In genomic region chr17:30831257-30831656, GRCh38 we compare ENCODE assay signal across 1 cellular context.
A peak's percentile ranks its signal among the peaks of the same experiment; 100 is the strongest.
TF ChIP-seq lines count a peak whose summit lies in the region.

No MANE protein-coding gene starts in this region.

TF ChIP-seq in K562, 482 proteins besides CTCF, POLR2A, EP300 and RAD21 (continued from another document and continues in another):
- no peak for TF ChIP-seq ZNF407 (IDR thresholded peaks at IDR 0.05; ENCODE audit: low read depth)
- TF ChIP-seq ZNF41 (CRISPR knock-in tag; conservative IDR thresholded peaks at IDR 0.05) = no peak
- TF ChIP-seq, protein P1, sequence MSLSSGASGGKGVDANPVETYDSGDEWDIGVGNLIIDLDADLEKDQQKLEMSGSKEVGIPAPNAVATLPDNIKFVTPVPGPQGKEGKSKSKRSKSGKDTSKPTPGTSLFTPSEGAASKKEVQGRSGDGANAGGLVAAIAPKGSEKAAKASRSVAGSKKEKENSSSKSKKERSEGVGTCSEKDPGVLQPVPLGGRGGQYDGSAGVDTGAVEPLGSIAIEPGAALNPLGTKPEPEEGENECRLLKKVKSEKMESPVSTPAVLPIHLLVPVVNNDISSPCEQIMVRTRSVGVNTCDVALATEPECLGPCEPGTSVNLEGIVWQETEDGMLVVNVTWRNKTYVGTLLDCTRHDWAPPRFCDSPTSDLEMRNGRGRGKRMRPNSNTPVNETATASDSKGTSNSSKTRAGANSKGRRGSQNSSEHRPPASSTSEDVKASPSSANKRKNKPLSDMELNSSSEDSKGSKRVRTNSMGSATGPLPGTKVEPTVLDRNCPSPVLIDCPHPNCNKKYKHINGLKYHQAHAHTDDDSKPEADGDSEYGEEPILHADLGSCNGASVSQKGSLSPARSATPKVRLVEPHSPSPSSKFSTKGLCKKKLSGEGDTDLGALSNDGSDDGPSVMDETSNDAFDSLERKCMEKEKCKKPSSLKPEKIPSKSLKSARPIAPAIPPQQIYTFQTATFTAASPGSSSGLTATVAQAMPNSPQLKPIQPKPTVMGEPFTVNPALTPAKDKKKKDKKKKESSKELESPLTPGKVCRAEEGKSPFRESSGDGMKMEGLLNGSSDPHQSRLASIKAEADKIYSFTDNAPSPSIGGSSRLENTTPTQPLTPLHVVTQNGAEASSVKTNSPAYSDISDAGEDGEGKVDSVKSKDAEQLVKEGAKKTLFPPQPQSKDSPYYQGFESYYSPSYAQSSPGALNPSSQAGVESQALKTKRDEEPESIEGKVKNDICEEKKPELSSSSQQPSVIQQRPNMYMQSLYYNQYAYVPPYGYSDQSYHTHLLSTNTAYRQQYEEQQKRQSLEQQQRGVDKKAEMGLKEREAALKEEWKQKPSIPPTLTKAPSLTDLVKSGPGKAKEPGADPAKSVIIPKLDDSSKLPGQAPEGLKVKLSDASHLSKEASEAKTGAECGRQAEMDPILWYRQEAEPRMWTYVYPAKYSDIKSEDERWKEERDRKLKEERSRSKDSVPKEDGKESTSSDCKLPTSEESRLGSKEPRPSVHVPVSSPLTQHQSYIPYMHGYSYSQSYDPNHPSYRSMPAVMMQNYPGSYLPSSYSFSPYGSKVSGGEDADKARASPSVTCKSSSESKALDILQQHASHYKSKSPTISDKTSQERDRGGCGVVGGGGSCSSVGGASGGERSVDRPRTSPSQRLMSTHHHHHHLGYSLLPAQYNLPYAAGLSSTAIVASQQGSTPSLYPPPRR (CRISPR knock-in tag; IDR thresholded peaks at IDR 0.05; ENCODE audit: borderline replicate concordance) = no peak
- no peak for TF ChIP-seq ZNF408 (CRISPR knock-in tag; IDR thresholded peaks at IDR 0.05; ENCODE audit: low read depth)
- TF ChIP-seq RCOR1 (IDR thresholded peaks at IDR 0.05; ENCODE audit: borderline replicate concordance in 1 of 2, low read depth in 2 of 2, low read length in 2 of 2) = peak in 1 of 2 experiments; percentile 49; a peak in 1 of 4 replicates
- TF ChIP-seq NFE2 (IDR thresholded peaks at IDR 0.05; ENCODE audit: low read depth) = peak; percentile 88
- no peak for TF ChIP-seq NFYB (IDR thresholded peaks at IDR 0.05; ENCODE audit: extremely low read depth, insufficient read length)
- no peak for TF ChIP-seq NCOA6 (IDR thresholded peaks at IDR 0.05)
- no peak for TF ChIP-seq DDX20 (tag; IDR thresholded peaks at IDR 0.05; ENCODE audit: low read depth)
- no peak for TF ChIP-seq RBM39 (optimal IDR thresholded peaks at IDR 0.05; ENCODE audit: low read depth, low read length)
- no peak for TF ChIP-seq HNRNPH1 (optimal IDR thresholded peaks at IDR 0.05; ENCODE audit: low read depth, low read length)
- TF ChIP-seq, protein P2, sequence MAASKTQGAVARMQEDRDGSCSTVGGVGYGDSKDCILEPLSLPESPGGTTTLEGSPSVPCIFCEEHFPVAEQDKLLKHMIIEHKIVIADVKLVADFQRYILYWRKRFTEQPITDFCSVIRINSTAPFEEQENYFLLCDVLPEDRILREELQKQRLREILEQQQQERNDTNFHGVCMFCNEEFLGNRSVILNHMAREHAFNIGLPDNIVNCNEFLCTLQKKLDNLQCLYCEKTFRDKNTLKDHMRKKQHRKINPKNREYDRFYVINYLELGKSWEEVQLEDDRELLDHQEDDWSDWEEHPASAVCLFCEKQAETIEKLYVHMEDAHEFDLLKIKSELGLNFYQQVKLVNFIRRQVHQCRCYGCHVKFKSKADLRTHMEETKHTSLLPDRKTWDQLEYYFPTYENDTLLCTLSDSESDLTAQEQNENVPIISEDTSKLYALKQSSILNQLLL (CRISPR knock-in tag; IDR thresholded peaks at IDR 0.05; ENCODE audit: borderline replicate concordance) = no peak
- TF ChIP-seq NR0B1 (IDR thresholded peaks at IDR 0.05; ENCODE audit: partially characterized antibody) = no peak
- TF ChIP-seq, protein P3, sequence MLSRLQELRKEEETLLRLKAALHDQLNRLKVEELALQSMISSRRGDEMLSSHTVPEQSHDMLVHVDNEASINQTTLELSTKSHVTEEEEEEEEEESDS (CRISPR knock-in tag; IDR thresholded peaks at IDR 0.05) = no peak
- TF ChIP-seq ZNF444 (CRISPR knock-in tag; IDR thresholded peaks at IDR 0.05) = no peak
- TF ChIP-seq MYBL2 (IDR thresholded peaks at IDR 0.05; ENCODE audit: low read depth) = no peak
- no peak for TF ChIP-seq MYBL2 (CRISPR knock-in tag; IDR thresholded peaks at IDR 0.05; ENCODE audit: borderline replicate concordance)
- TF ChIP-seq ZNF24 (IDR thresholded peaks at IDR 0.05) = no peak
- TF ChIP-seq, protein P4, sequence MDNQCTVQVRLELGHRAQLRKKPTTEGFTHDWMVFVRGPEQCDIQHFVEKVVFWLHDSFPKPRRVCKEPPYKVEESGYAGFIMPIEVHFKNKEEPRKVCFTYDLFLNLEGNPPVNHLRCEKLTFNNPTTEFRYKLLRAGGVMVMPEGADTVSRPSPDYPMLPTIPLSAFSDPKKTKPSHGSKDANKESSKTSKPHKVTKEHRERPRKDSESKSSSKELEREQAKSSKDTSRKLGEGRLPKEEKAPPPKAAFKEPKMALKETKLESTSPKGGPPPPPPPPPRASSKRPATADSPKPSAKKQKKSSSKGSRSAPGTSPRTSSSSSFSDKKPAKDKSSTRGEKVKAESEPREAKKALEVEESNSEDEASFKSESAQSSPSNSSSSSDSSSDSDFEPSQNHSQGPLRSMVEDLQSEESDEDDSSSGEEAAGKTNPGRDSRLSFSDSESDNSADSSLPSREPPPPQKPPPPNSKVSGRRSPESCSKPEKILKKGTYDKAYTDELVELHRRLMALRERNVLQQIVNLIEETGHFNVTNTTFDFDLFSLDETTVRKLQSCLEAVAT (IDR thresholded peaks at IDR 0.05) = no peak
- no peak for TF ChIP-seq DACH1 (IDR thresholded peaks at IDR 0.05; ENCODE audit: partially characterized antibody)
- no peak for TF ChIP-seq NR2F6 (CRISPR knock-in tag; IDR thresholded peaks at IDR 0.05)
- no peak for TF ChIP-seq FIP1L1 (IDR thresholded peaks at IDR 0.05; ENCODE audit: low read depth, low read length, poor library complexity, severe bottlenecking)
- TF ChIP-seq FOXK1 (CRISPR knock-in tag; IDR thresholded peaks at IDR 0.05; ENCODE audit: borderline replicate concordance) = no peak
- no peak for TF ChIP-seq HMG20B (CRISPR knock-in tag; IDR thresholded peaks at IDR 0.05)
- TF ChIP-seq KDM2B (CRISPR knock-in tag; IDR thresholded peaks at IDR 0.05) = no peak
- TF ChIP-seq ZNF551 (CRISPR knock-in tag; IDR thresholded peaks at IDR 0.05) = no peak
- TF ChIP-seq, protein P5, sequence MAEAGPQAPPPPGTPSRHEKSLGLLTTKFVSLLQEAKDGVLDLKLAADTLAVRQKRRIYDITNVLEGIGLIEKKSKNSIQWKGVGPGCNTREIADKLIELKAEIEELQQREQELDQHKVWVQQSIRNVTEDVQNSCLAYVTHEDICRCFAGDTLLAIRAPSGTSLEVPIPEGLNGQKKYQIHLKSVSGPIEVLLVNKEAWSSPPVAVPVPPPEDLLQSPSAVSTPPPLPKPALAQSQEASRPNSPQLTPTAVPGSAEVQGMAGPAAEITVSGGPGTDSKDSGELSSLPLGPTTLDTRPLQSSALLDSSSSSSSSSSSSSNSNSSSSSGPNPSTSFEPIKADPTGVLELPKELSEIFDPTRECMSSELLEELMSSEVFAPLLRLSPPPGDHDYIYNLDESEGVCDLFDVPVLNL (CRISPR knock-in tag; IDR thresholded peaks at IDR 0.05; ENCODE audit: low read depth) = no peak
- TF ChIP-seq STAT5A (IDR thresholded peaks at IDR 0.05; ENCODE audit: borderline replicate concordance, low read length) = no peak
- TF ChIP-seq TFAP4 (CRISPR knock-in tag; IDR thresholded peaks at IDR 0.05; ENCODE audit: borderline replicate concordance) = no peak
- no peak for TF ChIP-seq MXI1 (IDR thresholded peaks at IDR 0.05; ENCODE audit: low read depth, low read length)
- no peak for TF ChIP-seq SIN3A (IDR thresholded peaks at IDR 0.05; ENCODE audit: borderline replicate concordance in 2 of 2, control insufficient read depth in 1 of 2, low read depth in 2 of 2, low read length in 2 of 2)
- TF ChIP-seq CBFA2T3 (IDR thresholded peaks at IDR 0.05) = no peak
- TF ChIP-seq ZNF280B (CRISPR knock-in tag; IDR thresholded peaks at IDR 0.05) = no peak
- no peak for TF ChIP-seq ZNF12 (CRISPR knock-in tag; IDR thresholded peaks at IDR 0.05)
- no peak for TF ChIP-seq KAT2B (IDR thresholded peaks at IDR 0.05; ENCODE audit: low read depth, low read length)
- TF ChIP-seq FOXP4 (CRISPR knock-in tag; IDR thresholded peaks at IDR 0.05; ENCODE audit: borderline replicate concordance) = no peak
- no peak for TF ChIP-seq ARID1B (IDR thresholded peaks at IDR 0.05)
- no peak for TF ChIP-seq SIN3B (IDR thresholded peaks at IDR 0.05; ENCODE audit: low read depth)
